Comparison of ENCODE assay signal across 8 cellular contexts in genomic region chrX:49039598-49040375, GRCh38. TPM values are rescaled to one million over a fixed set of nuclear protein-coding genes. Genes with fewer than 3 reads are reported as not detected.
DNase-seq lines count a peak whose midpoint lies in the region; ATAC-seq, FAIRE-seq and TF ChIP-seq lines count a peak whose summit lies in the region.

No MANE protein-coding gene starts in this region.

- BruUV-seq in HepG2 (replicated peaks; lab: Mats Ljungman, UMichigan), result no TSS peak

- CTCF ChIA-PET in HepG2 (lab: Yijun Ruan, JAX; ENCODE audit: low intra/inter-chr PET ratio, low total read pairs), result no interaction called here

- no peaks in the 10 kb centered on the region for H3K9me3 ChIP-seq in duodenal mucosa (ENCODE audit: control insufficient read depth in 1 of 2, low read length in 2 of 2)
- H3K9me3 ChIP-seq in HepG2 (ENCODE audit: low read length), result no peaks in the 10 kb centered on the region

- H3K27me3 ChIP-seq in duodenal mucosa (ENCODE audit: control insufficient read depth in 1 of 2, insufficient read depth in 2 of 2, low read length in 2 of 2) (no peaks in the 10 kb centered on the region), HepG2 (ENCODE audit: control insufficient read depth in 1 of 2, insufficient read depth in 2 of 2, low read length in 2 of 2) (no peaks in the 10 kb centered on the region; a peak in 1 of 5 replicates)

- H2AFZ ChIP-seq in HepG2 (ENCODE audit: low read length), result no peak overlapping the region

- POLR2A ChIA-PET in HepG2 (lab: Yijun Ruan, JAX), result interaction anchor here (0.7 to 1.5 kb wide), 6 partner anchors 12 to 98 kb away, joined by 3 to 6 read pairs (median 4); partner anchors contain the start of genes GRIPAP1 and OTUD5

- H3K4me3 ChIP-seq in duodenal mucosa (ENCODE audit: low read depth in 1 of 2, low read length in 2 of 2), result peak overlapping the region in 1 of 2 donors; percentile 32
- H3K4me3 ChIP-seq in HepG2 (replicated peaks in 1 of 3; ENCODE audit: insufficient read depth in 1 of 3, low read depth in 2 of 3, low read length in 3 of 3), result peak overlapping the region in 2 of 3 experiments; percentile 36 to 40; a peak in 5 of 6 replicates

- no peak for TF ChIP-seq POLR2A in HepG2 (IDR thresholded peaks at IDR 0.05; ENCODE audit: insufficient read depth in 1 of 2, low read depth in 2 of 2, low read length in 2 of 2)

- peak; percentile 46 for DNase-seq in GM10266 (ENCODE audit: extremely low spot score)
- peak; percentile 48 for DNase-seq in NCI-H2171 (lab: John Stamatoyannopoulos, UW)
- peak; percentile 53 to 58 for DNase-seq in activated CD4-positive, alpha-beta T cell treated with anti-CD3 and anti-CD28 coated beads for 4 hours
- peak; percentile 82 for DNase-seq in HepG2 (ENCODE audit: low spot score)
- DNase-seq in stimulated activated CD4-positive, alpha-beta T cell treated with anti-CD3 and anti-CD28 coated beads, Interleukin-4, amount 100 ng/mL, for 24 hours, result peak; percentile 42
- DNase-seq in NCI-H2029 treated with DMSO at 0.1 percent for 48 hours (lab: John Stamatoyannopoulos, UW), result no peak

- peaks cover 20% of the 10 kb centered on the region for H3K79me2 ChIP-seq in HepG2 (ENCODE audit: insufficient read depth, low read length)

- peak overlapping the region; percentile 44 for H3K27ac ChIP-seq in duodenal mucosa (ENCODE audit: low read depth, low read length)
- peak overlapping the region; percentile 73 for H3K27ac ChIP-seq in HepG2 (ENCODE audit: extremely low read length, insufficient read depth, low read length)

- intact Hi-C loops in HepG2 (cut with micrococcal nuclease; ENCODE audit: unreplicated experiment), result loop anchor here (5.0 kb wide), 1 partner anchor 82 kb away; the partner anchor contains the start of gene OTUD5

- H3K4me1 ChIP-seq in duodenal mucosa (ENCODE audit: control insufficient read depth in 1 of 2, insufficient read depth in 2 of 2, low read length in 2 of 2), result peaks cover 9 to 20% of the 10 kb centered on the region in 2 donors
- peaks cover 44% of the 10 kb centered on the region for H3K4me1 ChIP-seq in HepG2 (ENCODE audit: insufficient read depth, low read length)

- TF ChIP-seq CTCF in GM10266 (IDR thresholded peaks at IDR 0.05; ENCODE audit: control insufficient read depth, insufficient read depth, low read depth, missing control alignments) (no peak), HepG2 (CRISPR knock-in tag; IDR thresholded peaks at IDR 0.05) (peak; percentile 25; the same call in 1 of the 2 replicates)

- ATAC-seq in HepG2, result peak; percentile 33
- no peak for ATAC-seq in GM21367 (IDR thresholded peaks at IDR 0.05; ENCODE audit: unreplicated experiment)

- H3K9ac ChIP-seq in duodenal mucosa (ENCODE audit: low read depth in 1 of 2, low read length in 2 of 2) (peak overlapping the region in 1 of 2 donors; percentile 25), HepG2 (ENCODE audit: insufficient read depth, low read depth, low read length) (peak overlapping the region; percentile 47)

- in situ Hi-C loops in HepG2 (cut with HindIII; ENCODE audit: extremely low pct_ligation_motif_present, low pct_unique_long_range_greater_than_20kb), result no loop called here

- 0% methylated on average over 4 of the region's 9 CpGs for WGBS in HepG2 (ENCODE audit: low lambda C conversion rate)

- TF ChIP-seq EP300 in HepG2 (IDR thresholded peaks at IDR 0.05; ENCODE audit: low read depth in 2 of 2, low read length in 2 of 2) (peak in 1 of 2 experiments; percentile 38; a peak in 1 of 4 replicates), HepG2 (CRISPR knock-in tag; IDR thresholded peaks at IDR 0.05; ENCODE audit: borderline replicate concordance) (no peak)

- peak; percentile 93 for FAIRE-seq in HepG2 (lab: Jason Lieb, UNC)

- no peak for TF ChIP-seq RAD21 in HepG2 (CRISPR knock-in tag; IDR thresholded peaks at IDR 0.05)

- peaks cover 3 to 24% of the 10 kb centered on the region in 2 donors for H3K36me3 ChIP-seq in duodenal mucosa (ENCODE audit: control insufficient read depth in 1 of 2, insufficient read depth in 2 of 2, low read length in 2 of 2)
- H3K36me3 ChIP-seq in HepG2 (replicated peaks in 1 of 2; ENCODE audit: control insufficient read depth in 1 of 2, insufficient read depth in 2 of 2, low read length in 2 of 2), result peaks cover 4 to 12% of the 10 kb centered on the region in 2 experiments; a peak in 3 of 5 replicates

- H3K4me2 ChIP-seq in HepG2 (ENCODE audit: low read depth, low read length), result peak overlapping the region; percentile 71

- no peaks in the 10 kb centered on the region for H4K20me1 ChIP-seq in HepG2 (ENCODE audit: insufficient read depth, low read length)

RNA-seq across cellular contexts. Expression of gene TFE3, which starts 3.4 kb away (rescaled TPM):
- total RNA-seq in HepG2 (2016; rRNA removed; fragmentation: Illumina TruSeq; extraction: Trizol), result 8.8 and 12.3 TPM in 2 replicates
- total RNA-seq in HepG2 (2016; cell fraction: cytosol; rRNA removed; fragmentation: Illumina TruSeq; extraction: Trizol; ENCODE audit: low read depth), result 7.1 and 7.8 TPM in 2 replicates
- total RNA-seq in HepG2 (2016; cell fraction: insoluble cytoplasmic fraction; rRNA removed; fragmentation: Illumina TruSeq; extraction: Trizol), result 7.3 and 11.4 TPM in 2 replicates
- total RNA-seq in HepG2 (2016; cell fraction: membrane; rRNA removed; fragmentation: Illumina TruSeq; extraction: Trizol), result 19.2 and 21.8 TPM in 2 replicates
- 7.7 and 10.3 TPM in 2 replicates for total RNA-seq in HepG2 (2016; cell fraction: nucleus; rRNA removed; fragmentation: Illumina TruSeq; extraction: Trizol)
- 8.3 and 13.1 TPM in 2 replicates for polyA plus RNA-seq in HepG2 (2011; rRNA removed)
- 7.3 and 11.0 TPM in 2 replicates for polyA plus RNA-seq in HepG2 (2011; cell fraction: cytosol; rRNA removed)
- polyA plus RNA-seq in HepG2 (2011; cell fraction: nucleus; rRNA removed), result 18.5 and 24.4 TPM in 2 replicates
- 13.3 and 22.4 TPM in 2 replicates for polyA plus RNA-seq in HepG2 (2012)
- polyA plus RNA-seq in HepG2 (2016; cell fraction: cytosol; fragmentation: Illumina TruSeq; extraction: Trizol; ENCODE audit: low read depth), result 12.4 and 13.7 TPM in 2 replicates
- 17.3 and 24.4 TPM in 2 replicates for polyA plus RNA-seq in HepG2 (2016; cell fraction: insoluble cytoplasmic fraction; fragmentation: Illumina TruSeq; extraction: Trizol; ENCODE audit: low read depth)
- polyA plus RNA-seq in HepG2 (2016; cell fraction: membrane; fragmentation: Illumina TruSeq; extraction: Trizol; ENCODE audit: low read depth), result 30.6 and 31.9 TPM in 2 replicates
- 31.0 and 32.9 TPM in 2 replicates for polyA plus RNA-seq in HepG2 (2016; cell fraction: nucleus; fragmentation: Illumina TruSeq; extraction: Trizol; ENCODE audit: insufficient read depth, low read depth)
- 19.4 and 40.0 TPM in 2 replicates for polyA minus RNA-seq in HepG2 (2011; rRNA and poly(A)+ RNA removed; ENCODE audit: low replicate concordance)
- 13.7 and 14.2 TPM in 2 replicates for polyA minus RNA-seq in HepG2 (2011; cell fraction: cytosol; rRNA and poly(A)+ RNA removed)
- 12.0 and 14.9 TPM in 2 replicates for polyA minus RNA-seq in HepG2 (2011; cell fraction: nucleus; rRNA and poly(A)+ RNA removed)

RNA-seq across cellular contexts. Expression of gene CCDC120, which starts 19.0 kb away (rescaled TPM):
- total RNA-seq in HepG2 (2016; rRNA removed; fragmentation: Illumina TruSeq; extraction: Trizol), result 0.89 and 1.3 TPM in 2 replicates
- 0.30 and 0.44 TPM in 2 replicates for total RNA-seq in HepG2 (2016; cell fraction: cytosol; rRNA removed; fragmentation: Illumina TruSeq; extraction: Trizol; ENCODE audit: low read depth)
- 0.61 and 1.2 TPM in 2 replicates for total RNA-seq in HepG2 (2016; cell fraction: insoluble cytoplasmic fraction; rRNA removed; fragmentation: Illumina TruSeq; extraction: Trizol)
- 0.83 and 0.90 TPM in 2 replicates for total RNA-seq in HepG2 (2016; cell fraction: membrane; rRNA removed; fragmentation: Illumina TruSeq; extraction: Trizol)
- total RNA-seq in HepG2 (2016; cell fraction: nucleus; rRNA removed; fragmentation: Illumina TruSeq; extraction: Trizol), result 1.0 and 2.0 TPM in 2 replicates
- polyA plus RNA-seq in HepG2 (2011; rRNA removed), result 3.2 and 3.7 TPM in 2 replicates
- polyA plus RNA-seq in HepG2 (2011; cell fraction: cytosol; rRNA removed), result 1.7 and 2.1 TPM in 2 replicates
- 11.3 and 13.0 TPM in 2 replicates for polyA plus RNA-seq in HepG2 (2011; cell fraction: nucleus; rRNA removed)
- polyA plus RNA-seq in HepG2 (2012), result 3.2 and 3.9 TPM in 2 replicates
- 0.15 and 0.16 TPM in 2 replicates for polyA plus RNA-seq in HepG2 (2016; cell fraction: cytosol; fragmentation: Illumina TruSeq; extraction: Trizol; ENCODE audit: low read depth)
- polyA plus RNA-seq in HepG2 (2016; cell fraction: insoluble cytoplasmic fraction; fragmentation: Illumina TruSeq; extraction: Trizol; ENCODE audit: low read depth), result 2.4 and 3.0 TPM in 2 replicates
- 0.78 and 1.0 TPM in 2 replicates for polyA plus RNA-seq in HepG2 (2016; cell fraction: membrane; fragmentation: Illumina TruSeq; extraction: Trizol; ENCODE audit: low read depth)
- 7.3 TPM in 2 replicates for polyA plus RNA-seq in HepG2 (2016; cell fraction: nucleus; fragmentation: Illumina TruSeq; extraction: Trizol; ENCODE audit: insufficient read depth, low read depth)
- 3.1 and 4.9 TPM in 2 replicates for polyA minus RNA-seq in HepG2 (2011; rRNA and poly(A)+ RNA removed; ENCODE audit: low replicate concordance)
- polyA minus RNA-seq in HepG2 (2011; cell fraction: cytosol; rRNA and poly(A)+ RNA removed), result 1.3 and 1.4 TPM in 2 replicates
- polyA minus RNA-seq in HepG2 (2011; cell fraction: nucleus; rRNA and poly(A)+ RNA removed), result 2.8 and 4.2 TPM in 2 replicates

RNA-seq across cellular contexts. Expression of gene PRAF2, which starts 34.0 kb away (rescaled TPM):
- total RNA-seq in HepG2 (2016; rRNA removed; fragmentation: Illumina TruSeq; extraction: Trizol), result 0.33 TPM in 1 of 2 replicates, not detected in the other
- total RNA-seq in HepG2 (2016; cell fraction: cytosol; rRNA removed; fragmentation: Illumina TruSeq; extraction: Trizol; ENCODE audit: low read depth), result not detected in 2 replicates
- total RNA-seq in HepG2 (2016; cell fraction: insoluble cytoplasmic fraction; rRNA removed; fragmentation: Illumina TruSeq; extraction: Trizol), result 0.37 TPM in 1 of 2 replicates, not detected in the other
- total RNA-seq in HepG2 (2016; cell fraction: membrane; rRNA removed; fragmentation: Illumina TruSeq; extraction: Trizol), result not detected in 2 replicates
- total RNA-seq in HepG2 (2016; cell fraction: nucleus; rRNA removed; fragmentation: Illumina TruSeq; extraction: Trizol), result 1.0 TPM in 1 of 2 replicates, not detected in the other
- 2.6 and 4.3 TPM in 2 replicates for polyA plus RNA-seq in HepG2 (2011; rRNA removed)
- 0.94 and 1.1 TPM in 2 replicates for polyA plus RNA-seq in HepG2 (2011; cell fraction: cytosol; rRNA removed)
- polyA plus RNA-seq in HepG2 (2011; cell fraction: nucleus; rRNA removed), result 16.4 and 19.7 TPM in 2 replicates
- polyA plus RNA-seq in HepG2 (2012), result 2.0 and 3.1 TPM in 2 replicates
- 0.26 TPM in 1 of 2 replicates, not detected in the other for polyA plus RNA-seq in HepG2 (2016; cell fraction: cytosol; fragmentation: Illumina TruSeq; extraction: Trizol; ENCODE audit: low read depth)
- polyA plus RNA-seq in HepG2 (2016; cell fraction: insoluble cytoplasmic fraction; fragmentation: Illumina TruSeq; extraction: Trizol; ENCODE audit: low read depth), result 0.58 TPM in 1 of 2 replicates, not detected in the other
- 0.17 and 0.50 TPM in 2 replicates for polyA plus RNA-seq in HepG2 (2016; cell fraction: membrane; fragmentation: Illumina TruSeq; extraction: Trizol; ENCODE audit: low read depth)
- 3.4 and 4.5 TPM in 2 replicates for polyA plus RNA-seq in HepG2 (2016; cell fraction: nucleus; fragmentation: Illumina TruSeq; extraction: Trizol; ENCODE audit: insufficient read depth, low read depth)
- 0.84 and 7.9 TPM in 2 replicates for polyA minus RNA-seq in HepG2 (2011; rRNA and poly(A)+ RNA removed; ENCODE audit: low replicate concordance)
- not detected in 2 replicates for polyA minus RNA-seq in HepG2 (2011; cell fraction: cytosol; rRNA and poly(A)+ RNA removed)
- polyA minus RNA-seq in HepG2 (2011; cell fraction: nucleus; rRNA and poly(A)+ RNA removed), result 1.7 and 5.3 TPM in 2 replicates

RNA-seq across cellular contexts. Expression of gene GRIPAP1, which starts 37.7 kb away (rescaled TPM):
- total RNA-seq in HepG2 (2016; rRNA removed; fragmentation: Illumina TruSeq; extraction: Trizol), result 15.0 and 16.1 TPM in 2 replicates
- 1.7 and 2.0 TPM in 2 replicates for total RNA-seq in HepG2 (2016; cell fraction: cytosol; rRNA removed; fragmentation: Illumina TruSeq; extraction: Trizol; ENCODE audit: low read depth)
- total RNA-seq in HepG2 (2016; cell fraction: insoluble cytoplasmic fraction; rRNA removed; fragmentation: Illumina TruSeq; extraction: Trizol), result 14.6 and 16.4 TPM in 2 replicates
- 3.5 and 4.0 TPM in 2 replicates for total RNA-seq in HepG2 (2016; cell fraction: membrane; rRNA removed; fragmentation: Illumina TruSeq; extraction: Trizol)
- 12.0 and 14.5 TPM in 2 replicates for total RNA-seq in HepG2 (2016; cell fraction: nucleus; rRNA removed; fragmentation: Illumina TruSeq; extraction: Trizol)
- polyA plus RNA-seq in HepG2 (2011; rRNA removed), result 22.6 and 24.7 TPM in 2 replicates
- polyA plus RNA-seq in HepG2 (2011; cell fraction: cytosol; rRNA removed), result 12.3 and 13.1 TPM in 2 replicates
- polyA plus RNA-seq in HepG2 (2011; cell fraction: nucleus; rRNA removed), result 95.2 and 107 TPM in 2 replicates
- polyA plus RNA-seq in HepG2 (2012), result 19.3 and 22.4 TPM in 2 replicates
- polyA plus RNA-seq in HepG2 (2016; cell fraction: cytosol; fragmentation: Illumina TruSeq; extraction: Trizol; ENCODE audit: low read depth), result 0.53 and 0.80 TPM in 2 replicates
- polyA plus RNA-seq in HepG2 (2016; cell fraction: insoluble cytoplasmic fraction; fragmentation: Illumina TruSeq; extraction: Trizol; ENCODE audit: low read depth), result 16.6 and 18.3 TPM in 2 replicates
- 1.8 and 1.9 TPM in 2 replicates for polyA plus RNA-seq in HepG2 (2016; cell fraction: membrane; fragmentation: Illumina TruSeq; extraction: Trizol; ENCODE audit: low read depth)
- 42.4 and 61.4 TPM in 2 replicates for polyA plus RNA-seq in HepG2 (2016; cell fraction: nucleus; fragmentation: Illumina TruSeq; extraction: Trizol; ENCODE audit: insufficient read depth, low read depth)
- polyA minus RNA-seq in HepG2 (2011; rRNA and poly(A)+ RNA removed; ENCODE audit: low replicate concordance), result 11.0 and 38.4 TPM in 2 replicates
- polyA minus RNA-seq in HepG2 (2011; cell fraction: cytosol; rRNA and poly(A)+ RNA removed), result 5.4 and 5.6 TPM in 2 replicates
- polyA minus RNA-seq in HepG2 (2011; cell fraction: nucleus; rRNA and poly(A)+ RNA removed), result 19.6 and 21.1 TPM in 2 replicates

RNA-seq across cellular contexts. Expression of gene WDR45, which starts 39.9 kb away (rescaled TPM):
- 14.0 and 16.4 TPM in 2 replicates for total RNA-seq in HepG2 (2016; rRNA removed; fragmentation: Illumina TruSeq; extraction: Trizol)
- total RNA-seq in HepG2 (2016; cell fraction: cytosol; rRNA removed; fragmentation: Illumina TruSeq; extraction: Trizol; ENCODE audit: low read depth), result 18.4 and 20.2 TPM in 2 replicates
- 16.0 and 19.4 TPM in 2 replicates for total RNA-seq in HepG2 (2016; cell fraction: insoluble cytoplasmic fraction; rRNA removed; fragmentation: Illumina TruSeq; extraction: Trizol)
- total RNA-seq in HepG2 (2016; cell fraction: membrane; rRNA removed; fragmentation: Illumina TruSeq; extraction: Trizol), result 18.8 and 22.7 TPM in 2 replicates
- total RNA-seq in HepG2 (2016; cell fraction: nucleus; rRNA removed; fragmentation: Illumina TruSeq; extraction: Trizol), result 17.9 and 19.4 TPM in 2 replicates
- 65.5 and 91.1 TPM in 2 replicates for polyA plus RNA-seq in HepG2 (2011; rRNA removed)
- polyA plus RNA-seq in HepG2 (2011; cell fraction: cytosol; rRNA removed), result 48.7 and 57.4 TPM in 2 replicates
- 386 and 474 TPM in 2 replicates for polyA plus RNA-seq in HepG2 (2011; cell fraction: nucleus; rRNA removed)
- polyA plus RNA-seq in HepG2 (2012), result 30.1 and 49.9 TPM in 2 replicates
- 15.5 and 17.3 TPM in 2 replicates for polyA plus RNA-seq in HepG2 (2016; cell fraction: cytosol; fragmentation: Illumina TruSeq; extraction: Trizol; ENCODE audit: low read depth)
- polyA plus RNA-seq in HepG2 (2016; cell fraction: insoluble cytoplasmic fraction; fragmentation: Illumina TruSeq; extraction: Trizol; ENCODE audit: low read depth), result 18.7 and 19.8 TPM in 2 replicates
- polyA plus RNA-seq in HepG2 (2016; cell fraction: membrane; fragmentation: Illumina TruSeq; extraction: Trizol; ENCODE audit: low read depth), result 14.2 and 18.3 TPM in 2 replicates
- polyA plus RNA-seq in HepG2 (2016; cell fraction: nucleus; fragmentation: Illumina TruSeq; extraction: Trizol; ENCODE audit: insufficient read depth, low read depth), result 44.7 and 54.6 TPM in 2 replicates
- 64.1 and 271 TPM in 2 replicates for polyA minus RNA-seq in HepG2 (2011; rRNA and poly(A)+ RNA removed; ENCODE audit: low replicate concordance)
- 14.8 and 18.8 TPM in 2 replicates for polyA minus RNA-seq in HepG2 (2011; cell fraction: cytosol; rRNA and poly(A)+ RNA removed)
- polyA minus RNA-seq in HepG2 (2011; cell fraction: nucleus; rRNA and poly(A)+ RNA removed), result 53.6 and 83.3 TPM in 2 replicates
